8 cellular contexts compared by ENCODE assay signal in genomic region chr1:201504799-201505504, GRCh38. TPM values are rescaled to one million over a fixed set of nuclear protein-coding genes. Genes with fewer than 3 reads are reported as not detected.
DNase-seq lines count a peak whose midpoint lies in the region; ATAC-seq and TF ChIP-seq lines count a peak whose summit lies in the region.

No MANE protein-coding gene starts in this region.

- no peaks in the 10 kb centered on the region for H3K9me2 ChIP-seq in Loucy (replicated peaks; ENCODE audit: low read depth, low read length)

- H3K9ac ChIP-seq in Loucy (ENCODE audit: low read depth, low read length, poor library complexity, severe bottlenecking) = peak overlapping the region; percentile 96

- H3K27me3 ChIP-seq in Loucy (ENCODE audit: insufficient read depth, low read length, poor library complexity, severe bottlenecking) = no peaks in the 10 kb centered on the region

- intact Hi-C loops in mucosa of descending colon (cut with DNase I, micrococcal nuclease) = no loop called here

- H2AFZ ChIP-seq in Loucy (ENCODE audit: low read length) = no peak overlapping the region

- H3K4me1 ChIP-seq in Loucy (ENCODE audit: insufficient read depth, low read length, poor library complexity, severe bottlenecking) (peaks cover 63% of the 10 kb centered on the region), mucosa of descending colon (ENCODE audit: low read depth) (peaks cover 32% of the 10 kb centered on the region)

- in situ Hi-C loops in astrocyte of the cerebellum (cut with HindIII; ENCODE audit: low sequenced_read_pairs) = no loop called here

- H3K36me3 ChIP-seq in Loucy (ENCODE audit: insufficient read depth, low read length) = no peaks in the 10 kb centered on the region
- H3K36me3 ChIP-seq in mucosa of descending colon (ENCODE audit: low read depth) = no peaks in the 10 kb centered on the region

- DNase-seq in AG09309 (ENCODE audit: low read depth) (no peak), astrocyte of the cerebellum (ENCODE audit: low read depth) (no peak), mucosa of descending colon (no peak), HUDEP-2 (lab: John Stamatoyannopoulos, UW; ENCODE audit: unreplicated experiment in 76 of 76) (no peak)

- peak overlapping the region; percentile 82 for H3K4me2 ChIP-seq in Loucy (ENCODE audit: low read depth, low read length, poor library complexity, severe bottlenecking)

- H3F3A ChIP-seq in Loucy (ENCODE audit: low read depth) = 0 out of 2 replicates have a peak, but pooled peaks cover 4% of the 10 kb centered on the region

- ATAC-seq in mucosa of descending colon = peak; percentile 18
- no peak for ATAC-seq in HG03565 (IDR thresholded peaks at IDR 0.05; ENCODE audit: unreplicated experiment)
- ATAC-seq in GM21529 (IDR thresholded peaks at IDR 0.05; ENCODE audit: unreplicated experiment) = no peak
- no peak for ATAC-seq in HG03039 (IDR thresholded peaks at IDR 0.05; ENCODE audit: unreplicated experiment)

- H3K9me3 ChIP-seq in Loucy (ENCODE audit: insufficient read depth, low read depth, low read length) (no peaks in the 10 kb centered on the region), mucosa of descending colon (no peaks in the 10 kb centered on the region)

- H3K79me2 ChIP-seq in Loucy (ENCODE audit: insufficient read depth, low read length) = peaks cover 79% of the 10 kb centered on the region

- TF ChIP-seq CTCF in AG09309 (IDR thresholded peaks at IDR 0.05; ENCODE audit: control insufficient read depth, insufficient read depth, low read depth, low read length, missing control alignments) (no peak), Loucy (conservative IDR thresholded peaks at IDR 0.05; ENCODE audit: low read length) (no peak), astrocyte of the cerebellum (IDR thresholded peaks at IDR 0.05; ENCODE audit: low read depth, low read length, missing control alignments) (no peak), mucosa of descending colon (IDR thresholded peaks at IDR 0.05) (no peak)

- H3K4me3 ChIP-seq in AG09309 (ENCODE audit: control insufficient read depth, low read depth, low read length) (peak overlapping the region; percentile 76), Loucy (ENCODE audit: low read length, poor library complexity, severe bottlenecking) (peak overlapping the region; percentile 86), astrocyte of the cerebellum (ENCODE audit: low read depth, low read length) (peak overlapping the region; percentile 75), mucosa of descending colon (no peak overlapping the region)

- H4K20me1 ChIP-seq in Loucy (ENCODE audit: insufficient read depth, low read length, poor library complexity, severe bottlenecking) = peaks cover 5% of the 10 kb centered on the region

RNA-seq across cellular contexts. Expression of gene CSRP1, which starts 2.0 kb away (rescaled TPM):
- 1,000 to 10,000 TPM in 1 of 3 donors, 100 to 1,000 TPM in 2; 150 to 1,587 (median 214) TPM for total RNA-seq in mucosa of descending colon

RNA-seq across cellular contexts. Expression of gene NAV1, which starts 34.0 kb away (rescaled TPM):
- total RNA-seq in mucosa of descending colon = 10 to 100 TPM; 13.7 to 64.3 (median 16.7) TPM

RNA-seq across cellular contexts. Expression of gene PHLDA3, which starts 36.0 kb away (rescaled TPM):
- total RNA-seq in mucosa of descending colon = 100 to 1,000 TPM in 1 of 3 donors, 10 to 100 TPM in 1, 1 to 10 TPM in 1; 8.5 to 106 (median 12.4) TPM
